ENCODE assay signal across 2 cellular contexts in genomic region chr7:44076101-44076895, GRCh38.
TF ChIP-seq lines count a peak whose summit lies in the region.

No MANE protein-coding gene starts in this region.

TF ChIP-seq in liver, 16 proteins besides CTCF, POLR2A, EP300 and RAD21:
- TF ChIP-seq GABPA (IDR thresholded peaks at IDR 0.05 in 1 of 2, conservative IDR thresholded peaks at IDR 0.05 in 1 of 2) (peak in 1 of 2 donors; percentile 47), ATF3 (IDR thresholded peaks at IDR 0.05) (no peak), REST (IDR thresholded peaks at IDR 0.05) (no peak), SP1 (IDR thresholded peaks at IDR 0.05) (peak; percentile 93), FOXA1 (IDR thresholded peaks at IDR 0.05) (no peak), HNF4G (IDR thresholded peaks at IDR 0.05) (peak; percentile 91), MAX (IDR thresholded peaks at IDR 0.05) (no peak), EGR1 (IDR thresholded peaks at IDR 0.05; ENCODE audit: low read depth in 2 of 2) (no peak), RXRA (IDR thresholded peaks at IDR 0.05) (peak; percentile 69), FOXA2 (IDR thresholded peaks at IDR 0.05) (no peak), JUND (IDR thresholded peaks at IDR 0.05) (peak; percentile 15 to 23), ZBTB33 (IDR thresholded peaks at IDR 0.05) (no peak), YY1 (IDR thresholded peaks at IDR 0.05) (peak; percentile 82), NR2F2 (IDR thresholded peaks at IDR 0.05) (no peak), TAF1 (conservative IDR thresholded peaks at IDR 0.05) (no peak), HNF4A (conservative IDR thresholded peaks at IDR 0.05) (peak; percentile 95 to 96)
TF ChIP-seq in liver: peak in this region for 7.

TF ChIP-seq in HepG2, 621 proteins besides CTCF, POLR2A, EP300 and RAD21:
- TF ChIP-seq HNF1A (IDR thresholded peaks at IDR 0.05; ENCODE audit: low read depth) (no peak), HNF1A (CRISPR knock-in tag; IDR thresholded peaks at IDR 0.05; ENCODE audit: borderline replicate concordance) (no peak), ZNF737 (CRISPR knock-in tag; IDR thresholded peaks at IDR 0.05; ENCODE audit: borderline replicate concordance) (no peak), TARDBP (CRISPR knock-in tag; IDR thresholded peaks at IDR 0.05) (no peak), ZNF317 (CRISPR knock-in tag; IDR thresholded peaks at IDR 0.05) (no peak), AKAP8 (CRISPR knock-in tag; IDR thresholded peaks at IDR 0.05) (no peak), ATF5 (CRISPR knock-in tag; IDR thresholded peaks at IDR 0.05; ENCODE audit: low read depth) (no peak), HNF1B (CRISPR knock-in tag; IDR thresholded peaks at IDR 0.05) (no peak), KLF15 (CRISPR knock-in tag; IDR thresholded peaks at IDR 0.05; ENCODE audit: borderline replicate concordance) (no peak), HNF4A (CRISPR knock-in tag; IDR thresholded peaks at IDR 0.05) (no peak), NR2F6 (IDR thresholded peaks at IDR 0.05) (no peak), NR2F6 (CRISPR knock-in tag; IDR thresholded peaks at IDR 0.05) (no peak), ZNF776 (CRISPR knock-in tag; IDR thresholded peaks at IDR 0.05) (no peak), THAP9 (CRISPR knock-in tag; IDR thresholded peaks at IDR 0.05; ENCODE audit: borderline replicate concordance) (no peak)
